In the genomic region with DNA sequence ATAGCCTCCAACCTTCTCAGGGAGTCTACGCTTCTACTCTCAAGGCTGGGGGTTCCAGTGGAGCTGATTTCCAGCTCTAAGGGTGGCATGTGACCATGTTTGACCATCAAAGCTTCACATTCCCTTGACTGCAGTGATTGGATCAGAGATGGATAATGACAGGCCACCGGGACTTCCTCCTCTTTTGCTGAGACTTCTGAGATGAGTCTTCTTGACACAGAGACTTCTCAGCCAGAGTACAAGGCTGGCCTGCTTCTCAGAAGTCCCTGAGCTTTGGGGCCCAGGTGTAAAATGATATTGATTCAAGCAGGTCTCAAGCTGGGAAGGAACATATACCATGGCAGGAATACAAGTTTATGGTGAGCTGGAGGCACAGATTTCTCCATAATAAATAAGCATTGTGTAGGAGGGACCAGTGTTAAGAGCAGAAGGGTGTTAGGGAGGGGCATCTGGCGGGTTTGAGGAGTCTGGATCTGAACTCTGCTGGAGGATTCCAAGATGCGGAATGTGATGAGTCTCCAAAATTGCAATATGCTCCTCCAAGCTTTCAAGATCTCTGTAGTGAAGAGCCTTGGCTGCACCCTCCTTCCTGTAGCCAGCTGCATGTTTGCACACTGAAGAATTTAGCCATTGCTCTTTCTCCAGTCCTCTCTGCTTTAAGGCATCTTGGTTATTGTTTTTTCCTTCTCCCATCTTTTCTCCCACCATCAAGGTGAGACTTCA, we compare ENCODE assay signal across 1 cellular context.
TF ChIP-seq lines count a peak whose summit lies in the region.

No MANE protein-coding gene starts in this region.

TF ChIP-seq in HCT116, 20 proteins besides CTCF, POLR2A, EP300 and RAD21:
- TF ChIP-seq REST (IDR thresholded peaks at IDR 0.05; ENCODE audit: low read depth) (no peak), JUND (IDR thresholded peaks at IDR 0.05) (no peak), YY1 (IDR thresholded peaks at IDR 0.05; ENCODE audit: extremely low read depth, insufficient replicate concordance, low read depth, low read length) (no peak), FOSL1 (IDR thresholded peaks at IDR 0.05; ENCODE audit: low read depth) (no peak)
